In the genomic region with DNA sequence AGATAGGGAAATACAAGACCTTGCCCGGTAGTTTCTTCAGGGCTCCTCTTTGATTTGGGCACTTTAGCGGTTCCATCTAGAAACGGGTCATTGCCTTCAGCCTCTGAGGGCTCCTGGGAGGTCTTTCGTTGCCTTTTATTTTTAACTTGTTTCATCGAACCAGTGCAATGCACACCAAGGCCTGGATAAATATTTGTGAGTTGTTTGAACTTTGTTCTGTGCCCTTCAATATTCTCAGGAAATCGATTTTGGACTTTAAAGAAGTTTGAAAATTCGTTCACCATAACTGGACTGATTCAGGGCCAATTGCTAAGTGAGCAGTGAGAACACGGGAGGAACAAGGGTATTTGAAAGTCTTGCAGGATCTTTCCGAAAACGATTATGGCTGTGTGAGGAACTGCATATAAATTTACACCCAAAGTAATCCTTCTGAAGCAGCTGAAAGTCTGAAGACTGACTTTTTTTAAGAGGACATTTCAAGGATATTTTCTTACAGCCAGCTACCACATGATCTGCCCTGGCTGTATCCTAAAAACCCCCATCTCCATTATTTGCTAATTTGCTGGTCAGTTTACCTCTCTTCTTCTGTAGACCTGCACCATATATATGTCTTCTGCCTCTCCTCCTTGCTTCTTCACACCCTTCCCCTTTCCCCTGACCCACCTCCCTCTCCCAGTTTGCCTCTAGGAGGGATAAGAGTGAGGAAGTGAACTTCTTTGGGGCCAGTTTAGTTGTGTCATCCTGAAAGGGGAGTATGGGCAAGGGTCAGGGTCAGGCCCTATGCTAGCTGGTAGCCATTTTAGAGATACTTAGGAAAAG, we compare ENCODE assay signal across 16 cellular contexts. TPM values are rescaled to one million over a fixed set of nuclear protein-coding genes. Genes with fewer than 3 reads are reported as not detected.
A peak's percentile ranks its signal among the peaks of the same experiment; 100 is the strongest.
DNase-seq lines count a peak whose midpoint lies in the region; ATAC-seq, FAIRE-seq and TF ChIP-seq lines count a peak whose summit lies in the region.
"Had no signal": no experiment of that assay in that cellular context is flagged by ENCODE, and none has a peak within 500 bp of the region (broad histone marks: within the 10 kb centered on the region; RNA-seq: fewer than 3 reads in every experiment).

No MANE protein-coding gene starts in this region.

- peaks cover 50 to 70% (median 65%) of the 10 kb centered on the region in 10 experiments for H3K4me1 ChIP-seq in BLaER1 treated with 17β-estradiol and CSF1 and Interleukin-3, amounts not matched to agents 10 nM and 100 nM
- peaks cover 65% of the 10 kb centered on the region for H3K4me1 ChIP-seq in GM23338 (ENCODE audit: insufficient read depth)
- H3K4me1 ChIP-seq in K562 (replicated peaks in 1 of 2; ENCODE audit: control insufficient read depth in 2 of 2, insufficient read depth in 2 of 2, low read length in 2 of 2), result peaks cover 0 to 26% of the 10 kb centered on the region in 2 experiments; a peak in 4 of 5 replicates
- H3K4me1 ChIP-seq in Karpas-422 (ENCODE audit: low read length), result peaks cover 50% of the 10 kb centered on the region
- no peaks in the 10 kb centered on the region for H3K4me1 ChIP-seq in Caco-2

- H3K4me2 ChIP-seq in BLaER1 treated with 17β-estradiol and CSF1 and Interleukin-3, amounts not matched to agents 10 nM and 100 nM, result peak overlapping the region; percentile 79 to 97 (median 93)
- H3K4me2 ChIP-seq in GM23338 (0 out of 2 replicates have a peak overlapping the region, but pooled peaks have one; percentile 76), K562 (ENCODE audit: insufficient read depth, low read length) (no peak overlapping the region), Karpas-422 (ENCODE audit: low read depth, low read length, poor library complexity, severe bottlenecking) (no peak overlapping the region)

- DNase-seq in GM23338 (ENCODE audit: low spot score), result no peak
- DNase-seq in K562 (ENCODE audit: extremely low read depth in 1 of 4, low spot score in 3 of 4), result no peak
- DNase-seq in nephron progenitor cell, result no peak
- DNase-seq in NCI-H345 (lab: John Stamatoyannopoulos, UW), result no peak
- DNase-seq in Karpas-422, result no peak
- no peak for DNase-seq in Caco-2
- DNase-seq: activated CD4-positive, alpha-beta T cell treated with anti-CD3 and anti-CD28 coated beads for 1 hour; activated naive CD4-positive, alpha-beta T cell treated with Interleukin-2 at 50 U/mL for 16 hours; KBM-7; NCI-H1436; NK-92 treated with Interleukin-12 subunit alpha and Interleukin-12 subunit beta, amount 100 ng/mL, for 24 hours; stimulated activated CD4-positive, alpha-beta T cell treated with anti-CD3 and anti-CD28 coated beads, Interleukin-2, amount 100 ng/mL, for 24 hours had no signal

- in situ Hi-C loops in K562 (cut with MboI), result no loop called here

- BruUV-seq in K562 (replicated peaks; lab: Mats Ljungman, UMichigan) (no TSS peak), Caco-2 (replicated peaks; lab: Mats Ljungman, UMichigan) (no TSS peak)

- H4K20me1 ChIP-seq in BLaER1 treated with 17β-estradiol and CSF1 and Interleukin-3, amounts not matched to agents 10 nM and 100 nM, result peaks cover 0 to 13% (median 12%) of the 10 kb centered on the region in 11 experiments; a peak in 17 of 22 replicates
- H4K20me1 ChIP-seq in GM23338 (replicated peaks; ENCODE audit: insufficient read depth), result peaks cover 13% of the 10 kb centered on the region; the same call in 1 of the 2 replicates
- H4K20me1 ChIP-seq in K562 (replicated peaks; ENCODE audit: control insufficient read depth, insufficient read depth, low read length), result no peaks in the 10 kb centered on the region
- H4K20me1 ChIP-seq in Karpas-422 (ENCODE audit: insufficient read depth, low read depth, low read length), result no peaks in the 10 kb centered on the region

- H3K9me2 ChIP-seq in GM23338 (ENCODE audit: insufficient read depth) (no peaks in the 10 kb centered on the region), Karpas-422 (replicated peaks; ENCODE audit: insufficient read depth, low read length) (no peaks in the 10 kb centered on the region)

- H3K27me3 ChIP-seq in BLaER1 treated with 17β-estradiol and CSF1 and Interleukin-3, amounts not matched to agents 10 nM and 100 nM, result no peaks in the 10 kb centered on the region
- H3K27me3 ChIP-seq in GM23338 (ENCODE audit: insufficient read depth) (peaks cover 14% of the 10 kb centered on the region; the same call in 1 of the 2 replicates), K562 (ENCODE audit: control insufficient read depth in 2 of 2, insufficient read depth in 2 of 2, low read length in 2 of 2) (no peaks in the 10 kb centered on the region), Karpas-422 (ENCODE audit: low read length) (no peaks in the 10 kb centered on the region), Caco-2 (replicated peaks; ENCODE audit: control insufficient read depth, insufficient read depth, low read length) (no peaks in the 10 kb centered on the region)

- TF ChIP-seq CTCF in GM23338 (conservative IDR thresholded peaks at IDR 0.05; ENCODE audit: low read depth in 2 of 2), result no peak
- no peak for TF ChIP-seq CTCF in K562 (IDR thresholded peaks at IDR 0.05 in 2 of 3, conservative IDR thresholded peaks at IDR 0.05 in 1 of 3; ENCODE audit: insufficient read depth in 2 of 3, low read depth in 1 of 3, low read length in 3 of 3)
- no peak for TF ChIP-seq CTCF in nephron progenitor cell (IDR thresholded peaks at IDR 0.05)
- no peak for TF ChIP-seq CTCF in Caco-2 (IDR thresholded peaks at IDR 0.05; ENCODE audit: insufficient read depth in 1 of 2, low read depth in 1 of 2, low read length in 1 of 2, severe bottlenecking in 1 of 2, unreplicated experiment in 1 of 2)

- TF ChIP-seq EP300 in K562 (IDR thresholded peaks at IDR 0.05; ENCODE audit: low read length), result no peak

- H3K79me2 ChIP-seq in GM23338 (replicated peaks; ENCODE audit: insufficient read depth), result peaks cover 18% of the 10 kb centered on the region
- H3K79me2 ChIP-seq in K562 (ENCODE audit: control insufficient read depth, insufficient read depth, low read length), result no peaks in the 10 kb centered on the region
- peaks cover 10% of the 10 kb centered on the region for H3K79me2 ChIP-seq in Karpas-422 (ENCODE audit: low read length)

- peaks cover 64% of the 10 kb centered on the region for H3K4me1 Mint-ChIP-seq in GM23338
- H3K4me1 Mint-ChIP-seq in nephron progenitor cell, result peaks cover 88% of the 10 kb centered on the region
- H3K4me1 Mint-ChIP-seq in Caco-2 (ENCODE audit: low read depth, unreplicated experiment), result peaks cover 30% of the 10 kb centered on the region

- peaks cover 24% of the 10 kb centered on the region for H3K36me3 Mint-ChIP-seq in GM23338 (ENCODE audit: low read depth)
- peaks cover 31% of the 10 kb centered on the region for H3K36me3 Mint-ChIP-seq in nephron progenitor cell (ENCODE audit: low read depth)
- peaks cover 29% of the 10 kb centered on the region for H3K36me3 Mint-ChIP-seq in Caco-2 (ENCODE audit: insufficient read depth, unreplicated experiment)

- WGBS in K562 (ENCODE audit: insufficient coverage, low coverage, missing lambda C conversion rate), result 7% methylated on average over 10 of the region's 10 CpGs

- POLR2A ChIA-PET in K562 (lab: Yijun Ruan, JAX), result no interaction called here
- POLR2A ChIA-PET in Caco-2 (lab: Charles Lee), result no interaction called here

- peaks cover 20 to 25% (median 22%) of the 10 kb centered on the region in 11 experiments for H3K36me3 ChIP-seq in BLaER1 treated with 17β-estradiol and CSF1 and Interleukin-3, amounts not matched to agents 10 nM and 100 nM
- peaks cover 16% of the 10 kb centered on the region for H3K36me3 ChIP-seq in GM23338 (ENCODE audit: insufficient read depth)
- H3K36me3 ChIP-seq in K562 (ENCODE audit: control insufficient read depth, insufficient read depth, low read length), result no peaks in the 10 kb centered on the region
- peaks cover 9% of the 10 kb centered on the region; the same call in 1 of the 2 replicates for H3K36me3 ChIP-seq in Karpas-422 (ENCODE audit: insufficient read depth, low read length)
- no peaks in the 10 kb centered on the region for H3K36me3 ChIP-seq in Caco-2 (ENCODE audit: control insufficient read depth, insufficient read depth, low read length)

- no peak for TF ChIP-seq POLR2A in K562 (conservative IDR thresholded peaks at IDR 0.05)

- no peak for FAIRE-seq in K562 (lab: Jason Lieb, UNC)

- no peaks in the 10 kb centered on the region for H3K9me1 ChIP-seq in K562 (ENCODE audit: control insufficient read depth, insufficient read depth, low read length)

- peak overlapping the region; percentile 3 to 100 (median 95); a peak in 21 of 22 replicates for H3K9ac ChIP-seq in BLaER1 treated with 17β-estradiol and CSF1 and Interleukin-3, amounts not matched to agents 10 nM and 100 nM
- no peak overlapping the region for H3K9ac ChIP-seq in K562 (ENCODE audit: insufficient read depth in 1 of 2, low read depth in 2 of 2, low read length in 2 of 2)
- H3K9ac ChIP-seq in Karpas-422 (ENCODE audit: low read length), result no peak overlapping the region

- peaks cover 13% of the 10 kb centered on the region; the same call in 1 of the 2 replicates for H3F3A ChIP-seq in GM23338 (replicated peaks; ENCODE audit: low read depth)

- H3K9me3 Mint-ChIP-seq in GM23338 (no peaks in the 10 kb centered on the region), nephron progenitor cell (no peaks in the 10 kb centered on the region), Caco-2 (ENCODE audit: unreplicated experiment) (no peaks in the 10 kb centered on the region)

- CTCF ChIA-PET in K562 (lab: Yijun Ruan, JAX; ENCODE audit: low intra/inter-chr PET ratio), result no interaction called here
- CTCF ChIA-PET in Caco-2 (lab: Charles Lee), result no interaction called here

- peaks cover 0 to 3% (median 0%) of the 10 kb centered on the region in 11 experiments; a peak in 5 of 22 replicates for H3K9me3 ChIP-seq in BLaER1 treated with 17β-estradiol and CSF1 and Interleukin-3, amounts not matched to agents 10 nM and 100 nM (replicated peaks in 1 of 11)
- no peaks in the 10 kb centered on the region for H3K9me3 ChIP-seq in K562 (replicated peaks; ENCODE audit: control insufficient read depth, insufficient read depth, low read depth, low read length)
- no peaks in the 10 kb centered on the region for H3K9me3 ChIP-seq in Karpas-422 (ENCODE audit: low read length)
- no peaks in the 10 kb centered on the region for H3K9me3 ChIP-seq in Caco-2

- peaks cover 20% of the 10 kb centered on the region for H3K27me3 Mint-ChIP-seq in GM23338 (ENCODE audit: insufficient read depth, low read depth, poor library complexity)
- H3K27me3 Mint-ChIP-seq in nephron progenitor cell (ENCODE audit: low read depth, poor library complexity), result peaks cover 2% of the 10 kb centered on the region
- H3K27me3 Mint-ChIP-seq in Caco-2 (ENCODE audit: insufficient read depth, unreplicated experiment), result no peaks in the 10 kb centered on the region

- intact Hi-C loops in K562 (cut with micrococcal nuclease) (loop anchor here (5.0 kb wide), 1 partner anchor 48 kb away; no protein-coding TSS in a partner anchor), Caco-2 (cut with micrococcal nuclease; ENCODE audit: unreplicated experiment) (no loop called here)

- TF ChIP-seq RAD21 in K562 (CRISPR knock-in tag; conservative IDR thresholded peaks at IDR 0.05 in 1 of 2, IDR thresholded peaks at IDR 0.05 in 1 of 2), result no peak

- H3K27ac ChIP-seq in BLaER1 treated with 17β-estradiol and CSF1 and Interleukin-3, amounts not matched to agents 10 nM and 100 nM, result peak overlapping the region; percentile 53 to 99 (median 98)
- H3K27ac ChIP-seq in GM23338 (ENCODE audit: low read depth) (no peak overlapping the region), K562 (ENCODE audit: extremely low read depth, low read depth, low read length) (no peak overlapping the region), Karpas-422 (ENCODE audit: low read length) (no peak overlapping the region)

- peak overlapping the region in 2 of 10 experiments; percentile 1 to 13; a peak in 4 of 20 replicates for H3K4me3 ChIP-seq in BLaER1 treated with 17β-estradiol and CSF1 and Interleukin-3, amounts not matched to agents 10 nM and 100 nM
- H3K4me3 ChIP-seq in GM23338 (no peak overlapping the region), K562 (no peak overlapping the region), Karpas-422 (ENCODE audit: low read length) (no peak overlapping the region), Caco-2 (ENCODE audit: low read depth, low read length) (no peak overlapping the region)

- no peak for ATAC-seq in GM23338
- no peak for ATAC-seq in K562
- ATAC-seq in HG03354 (IDR thresholded peaks at IDR 0.05; ENCODE audit: poor library complexity, severe bottlenecking, unreplicated experiment), result no peak
- ATAC-seq: esophagus mucosa, sciatic nerve had no signal

- H2AFZ ChIP-seq in GM23338 (no peak overlapping the region), K562 (ENCODE audit: low read depth, low read length) (peak overlapping the region; percentile 26; the same call in 1 of the 2 replicates), Karpas-422 (ENCODE audit: low read length) (no peak overlapping the region)

- H3K4me3 Mint-ChIP-seq in GM23338, result peak overlapping the region; percentile 36; the same call in 1 of the 3 replicates
- H3K4me3 Mint-ChIP-seq in nephron progenitor cell, result peak overlapping the region; percentile 11
- no peak overlapping the region for H3K4me3 Mint-ChIP-seq in Caco-2 (ENCODE audit: unreplicated experiment)

- H3K27ac Mint-ChIP-seq in GM23338 (no peak overlapping the region), nephron progenitor cell (peak overlapping the region; percentile 98), Caco-2 (ENCODE audit: unreplicated experiment) (no peak overlapping the region)

RNA-seq across cellular contexts. Expression of a gene that starts 8.0 kb away (rescaled TPM):
- 153 and 191 TPM in 2 replicates for total RNA-seq in GM23338 (2014; rRNA removed; shearing (Covaris generic))
- 100 and 117 TPM in 2 replicates for polyA plus RNA-seq in GM23338 (2016; fragmentation: Nextera tagmentation; extraction: Ambion mirVana)
- 0.19 and 0.26 TPM in 2 replicates for total RNA-seq in K562 (2011; cell fraction: chromatin; rRNA removed; ENCODE audit: low replicate concordance)
- not detected in 2 replicates for total RNA-seq in K562 (2011; cell fraction: nucleolus; rRNA removed)
- total RNA-seq in K562 (2011; cell fraction: nucleoplasm; rRNA removed), result 0.23 TPM in 1 of 2 replicates, not detected in the other
- 0.12 TPM in 1 of 2 replicates, not detected in the other for total RNA-seq in K562 (2014; rRNA removed)
- total RNA-seq in K562 (2014; rRNA removed; fragmentation: Illumina TruSeq; extraction: Trizol), result 0.06 TPM in 1 of 2 replicates, not detected in the other
- total RNA-seq in K562 (2015; rRNA removed; fragmentation: Illumina TruSeq; extraction: Trizol), result 0.08 and 0.14 TPM in 2 replicates
- total RNA-seq in K562 (2021), result 0.47 and 0.60 TPM in 2 replicates
- 0.08 and 0.20 TPM in 2 replicates for polyA plus RNA-seq in K562 (2011; rRNA removed)
- polyA plus RNA-seq in K562 (2011; cell fraction: cytosol; rRNA removed), result 0.06 and 0.24 TPM in 2 replicates
- polyA plus RNA-seq in K562 (2011; cell fraction: nucleus; rRNA removed), result 0.57 and 0.65 TPM in 2 replicates
- polyA plus RNA-seq in K562 (2012), result 0.07 and 0.14 TPM in 2 replicates
- polyA plus RNA-seq in K562 (2014; fragmentation: Illumina TruSeq; extraction: Trizol), result 0.12 and 0.40 TPM in 2 replicates
- under 1 TPM; 0.04 TPM for polyA plus RNA-seq in K562 (2014; fragmentation: Nextera tagmentation; extraction: Ambion mirVana)
- polyA plus RNA-seq in K562 (2014; rRNA removed), result 0.03 and 0.04 TPM in 2 replicates
- polyA minus RNA-seq in K562 (2011; rRNA and poly(A)+ RNA removed), result 0.18 TPM in 1 of 2 replicates, not detected in the other
- not detected in 2 replicates for polyA minus RNA-seq in K562 (2011; cell fraction: cytosol; rRNA and poly(A)+ RNA removed)
- polyA minus RNA-seq in K562 (2011; cell fraction: nucleus; rRNA and poly(A)+ RNA removed), result 0.13 and 0.44 TPM in 2 replicates
- 67.2 and 109 TPM in 2 replicates for total RNA-seq in Karpas-422 (2014; rRNA removed; shearing (Covaris generic); ENCODE audit: low replicate concordance)
- total RNA-seq in Caco-2 (2022), result 22.4 and 30.8 TPM in 2 replicates

Comparison
In these comparisons a context has a peak if more than half of its experiments do, and no peak if none do; other contexts are left out.
1. H3K27ac ChIP-seq: peak in BLaER1 treated with 17β-estradiol and CSF1 and Interleukin-3, amounts not matched to agents 10 nM and 100 nM (11 of 11); none in GM23338 (single experiment), K562 (single experiment) and Karpas-422 (single experiment).
2. H3K4me2 ChIP-seq: peak in BLaER1 treated with 17β-estradiol and CSF1 and Interleukin-3, amounts not matched to agents 10 nM and 100 nM (11 of 11) and GM23338 (single experiment); none in K562 (single experiment) and Karpas-422 (single experiment).
3. H3K9ac ChIP-seq: peak in BLaER1 treated with 17β-estradiol and CSF1 and Interleukin-3, amounts not matched to agents 10 nM and 100 nM (11 of 11); none in K562 (0 of 2) and Karpas-422 (single experiment).
4. RNA of a gene that starts 8.0 kb away (total RNA-seq): 153 to 191 TPM in GM23338, 67.2 to 109 TPM in Karpas-422 and 22.4 to 30.8 TPM in Caco-2; 0.06 to 0.60 TPM in K562; every median in the first group is over 10 times any median in the second.